ENCODE assay signal across 1 cellular context in the genomic region with DNA sequence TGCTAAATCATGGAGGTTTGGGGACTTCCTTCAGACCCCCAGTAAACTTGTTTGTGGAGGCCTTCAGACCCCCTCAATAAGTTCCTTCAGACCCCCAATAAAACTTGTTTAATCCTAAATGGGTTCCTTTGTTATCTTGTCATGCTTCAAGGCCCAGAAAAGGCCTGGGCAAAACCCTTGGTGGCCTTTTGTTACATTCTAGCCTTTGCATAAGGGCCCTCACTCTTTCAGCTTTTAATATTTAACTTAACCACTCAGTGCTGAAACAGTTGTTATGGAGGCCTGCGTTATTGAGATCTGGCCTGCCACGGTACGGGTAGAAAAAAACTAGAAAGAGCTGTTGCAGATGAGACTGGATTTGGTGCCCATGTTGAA.
TF ChIP-seq lines count a peak whose summit lies in the region.

No MANE protein-coding gene starts in this region.

TF ChIP-seq in GM23338, 12 proteins besides CTCF, POLR2A, EP300 and RAD21:
- TF ChIP-seq ZNF114 (CRISPR knock-in tag; IDR thresholded peaks at IDR 0.05) (no peak), NANOG (IDR thresholded peaks at IDR 0.05; ENCODE audit: borderline replicate concordance) (no peak), POLR2AphosphoS5 (IDR thresholded peaks at IDR 0.05; ENCODE audit: low read depth) (no peak), EZH2 (IDR thresholded peaks at IDR 0.05; ENCODE audit: low read depth, unreplicated experiment) (no peak)
